Comparison of ENCODE assay signal across 23 cellular contexts in genomic region chr12:52208424-52209165, GRCh38. TPM values are rescaled to one million over a fixed set of nuclear protein-coding genes. Genes with fewer than 3 reads are reported as not detected.
DNase-seq lines count a peak whose midpoint lies in the region; FAIRE-seq and TF ChIP-seq lines count a peak whose summit lies in the region.
"Had no signal": no experiment of that assay in that cellular context is flagged by ENCODE, and none has a peak within 500 bp of the region (broad histone marks: within the 10 kb centered on the region; RNA-seq: fewer than 3 reads in every experiment).

No MANE protein-coding gene starts in this region.

- H3K36me3 ChIP-seq in BE2C = no peaks in the 10 kb centered on the region
- no peaks in the 10 kb centered on the region for H3K36me3 ChIP-seq in endodermal cell (ENCODE audit: control insufficient read depth, insufficient read depth, low read length)
- H3K36me3 ChIP-seq in neuronal stem cell (replicated peaks in 1 of 2; ENCODE audit: control insufficient read depth in 2 of 2, insufficient read depth in 2 of 2, low read length in 2 of 2) = no peaks in the 10 kb centered on the region
- H3K36me3 ChIP-seq: tibial artery had no signal

- H3K27ac ChIP-seq in endodermal cell (ENCODE audit: low read depth, low read length) (no peak overlapping the region), neuronal stem cell (replicated peaks; ENCODE audit: low read length) (no peak overlapping the region)
- H3K27ac ChIP-seq: tibial artery had no signal

- H2BK15ac ChIP-seq in neuronal stem cell (ENCODE audit: low read length) = no peak overlapping the region

- no peak overlapping the region for H3K4ac ChIP-seq in neuronal stem cell (ENCODE audit: low read length)

- no peak overlapping the region for H2BK5ac ChIP-seq in neuronal stem cell (ENCODE audit: low read length)

- no peak overlapping the region for H2AFZ ChIP-seq in neuronal stem cell (ENCODE audit: low read length)

- no peak overlapping the region for H3K4me2 ChIP-seq in neuronal stem cell (ENCODE audit: insufficient read depth, low read length, poor library complexity, severe bottlenecking)

- H4K8ac ChIP-seq in neuronal stem cell (ENCODE audit: low read depth, low read length) = peak overlapping the region; percentile 44

- no peak overlapping the region for H3K27ac Mint-ChIP-seq in endodermal cell
- H3K27ac Mint-ChIP-seq: activated naive CD8-positive, alpha-beta T cell treated with anti-CD3 and anti-CD28 coated beads for 36 hours; activated T-helper 1 cell treated with anti-CD3 and anti-CD28 coated beads, Interleukin-12 subunit alpha, Interleukin-12 subunit beta, Interleukin-2, Interleukin-4 antibody, amounts not matched to agents 30 ng/mL and 10 ng/mL and 1 ng/mL, durations not matched to agents 14 hours and 24 hours and 36 hours; memory B cell; stimulated activated naive B cell treated with anti-CD40 and anti-IgM and Interleukin-4, amounts not matched to agents 10 μg/mL and 1 μg/mL and 100 μg/mL, for 72 hours had no signal

- peak overlapping the region; percentile 13 for H3K18ac ChIP-seq in neuronal stem cell (ENCODE audit: low read length)

- TF ChIP-seq EP300 in Ishikawa (IDR thresholded peaks at IDR 0.05; ENCODE audit: borderline replicate concordance) = no peak

- no peak overlapping the region for H4K91ac ChIP-seq in neuronal stem cell (ENCODE audit: low read depth, low read length, poor library complexity)

- H3K4me3 ChIP-seq in BE2C (ENCODE audit: low read depth, low read length) (no peak overlapping the region), endodermal cell (ENCODE audit: low read length) (no peak overlapping the region), neuronal stem cell (ENCODE audit: low read length in 2 of 2) (no peak overlapping the region)
- H3K4me3 ChIP-seq: tibial artery had no signal

- H3K27me3 ChIP-seq in BE2C (no peaks in the 10 kb centered on the region), endodermal cell (ENCODE audit: control insufficient read depth, insufficient read depth, low read length, poor library complexity, severe bottlenecking) (peaks cover 3% of the 10 kb centered on the region), neuronal stem cell (ENCODE audit: control insufficient read depth in 3 of 3, insufficient read depth in 3 of 3, low read depth in 1 of 3, low read length in 3 of 3) (peaks cover 0 to 35% (median 0%) of the 10 kb centered on the region in 3 experiments)
- H3K27me3 ChIP-seq: tibial artery had no signal

- H3K9me3 ChIP-seq in BE2C (no peaks in the 10 kb centered on the region), endodermal cell (ENCODE audit: control insufficient read depth, low read length) (no peaks in the 10 kb centered on the region), neuronal stem cell (replicated peaks in 1 of 2; ENCODE audit: control insufficient read depth in 2 of 2, insufficient read depth in 1 of 2, low read depth in 1 of 2, low read length in 2 of 2) (no peaks in the 10 kb centered on the region)
- H3K9me3 ChIP-seq: tibial artery had no signal

- no peak for TF ChIP-seq CTCF in BE2C (IDR thresholded peaks at IDR 0.05; ENCODE audit: low read depth, low read length)
- no peak for TF ChIP-seq CTCF in endodermal cell (conservative IDR thresholded peaks at IDR 0.05)

- no peak overlapping the region for H2BK120ac ChIP-seq in neuronal stem cell (ENCODE audit: low read depth, low read length)

- H3K36me3 Mint-ChIP-seq in endodermal cell (ENCODE audit: low read depth) = no peaks in the 10 kb centered on the region
- H3K36me3 Mint-ChIP-seq: activated naive CD8-positive, alpha-beta T cell treated with anti-CD3 and anti-CD28 coated beads for 36 hours; memory B cell; naive thymus-derived CD4-positive, alpha-beta T cell; stimulated activated naive B cell treated with anti-CD40 and anti-IgM and Interleukin-4, amounts not matched to agents 10 μg/mL and 1 μg/mL and 100 μg/mL, for 72 hours had no signal

- peaks cover 2% of the 10 kb centered on the region for H3K27me3 Mint-ChIP-seq in endodermal cell (ENCODE audit: insufficient read depth)

- no peak overlapping the region for H3K14ac ChIP-seq in neuronal stem cell (ENCODE audit: low read length)

- no peak overlapping the region for H3K4me3 Mint-ChIP-seq in endodermal cell
- H3K4me3 Mint-ChIP-seq: activated naive CD8-positive, alpha-beta T cell treated with anti-CD3 and anti-CD28 coated beads for 36 hours; activated T-helper 1 cell treated with anti-CD3 and anti-CD28 coated beads, Interleukin-12 subunit alpha, Interleukin-12 subunit beta, Interleukin-2, Interleukin-4 antibody, amounts not matched to agents 30 ng/mL and 10 ng/mL and 1 ng/mL, durations not matched to agents 14 hours and 24 hours and 36 hours; memory B cell; naive thymus-derived CD4-positive, alpha-beta T cell; stimulated activated naive B cell treated with anti-CD40 and anti-IgM and Interleukin-4, amounts not matched to agents 10 μg/mL and 1 μg/mL and 100 μg/mL, for 72 hours had no signal

- H3K9me3 Mint-ChIP-seq in endodermal cell = no peaks in the 10 kb centered on the region
- H3K9me3 Mint-ChIP-seq: activated naive CD8-positive, alpha-beta T cell treated with anti-CD3 and anti-CD28 coated beads for 36 hours; activated T-helper 1 cell treated with anti-CD3 and anti-CD28 coated beads, Interleukin-12 subunit alpha, Interleukin-12 subunit beta, Interleukin-2, Interleukin-4 antibody, amounts not matched to agents 30 ng/mL and 10 ng/mL and 1 ng/mL, durations not matched to agents 14 hours and 24 hours and 36 hours; memory B cell; naive thymus-derived CD4-positive, alpha-beta T cell; stimulated activated naive B cell treated with anti-CD40 and anti-IgM and Interleukin-4, amounts not matched to agents 10 μg/mL and 1 μg/mL and 100 μg/mL, for 72 hours had no signal

- H3K9ac ChIP-seq in endodermal cell (ENCODE audit: extremely low read depth, low read length, poor library complexity, severe bottlenecking) (no peak overlapping the region), neuronal stem cell (ENCODE audit: low read depth, low read length, poor library complexity) (no peak overlapping the region)

- H3K4me1 Mint-ChIP-seq in endodermal cell = no peaks in the 10 kb centered on the region
- H3K4me1 Mint-ChIP-seq: activated naive CD8-positive, alpha-beta T cell treated with anti-CD3 and anti-CD28 coated beads for 36 hours; memory B cell; stimulated activated naive B cell treated with anti-CD40 and anti-IgM and Interleukin-4, amounts not matched to agents 10 μg/mL and 1 μg/mL and 100 μg/mL, for 72 hours had no signal

- no peak for FAIRE-seq in GM12891 (lab: Jason Lieb, UNC)

- H3K4me1 ChIP-seq in BE2C (peaks cover 42% of the 10 kb centered on the region), endodermal cell (ENCODE audit: control insufficient read depth, insufficient read depth, low read length) (no peaks in the 10 kb centered on the region), neuronal stem cell (ENCODE audit: control insufficient read depth in 2 of 2, insufficient read depth in 1 of 2, low read depth in 1 of 2, low read length in 2 of 2) (peaks cover 0 to 6% of the 10 kb centered on the region in 2 donors)

- 87 to 91% methylated on average over 16 to 18 of the region's 18 CpGs for WGBS in endodermal cell (ENCODE audit: insufficient coverage in 1 of 2, insufficient read length in 1 of 2), 2 experiments
- WGBS in neuronal stem cell (ENCODE audit: extremely low coverage in 2 of 2, insufficient read length in 2 of 2, insufficient replicate concordance in 1 of 2), 2 donors = no CpG with 5 or more reads among the region's 18 CpGs

- no peaks in the 10 kb centered on the region for H3K79me1 ChIP-seq in neuronal stem cell (ENCODE audit: low read depth, low read length)

- TF ChIP-seq RAD21 in Ishikawa (IDR thresholded peaks at IDR 0.05; ENCODE audit: low read depth) = no peak

- no peak overlapping the region for H3K23ac ChIP-seq in neuronal stem cell (ENCODE audit: low read depth, low read length, poor library complexity)

- DNase-seq in BE2C (peak; percentile 6), endodermal cell (peak; percentile 49), neuronal stem cell (ENCODE audit: low spot score) (no peak), NCI-H1930 (lab: John Stamatoyannopoulos, UW) (no peak), activated T-cell treated with anti-CD3 and anti-CD28 coated beads for 4 hours (no peak), GM12891 (ENCODE audit: insufficient read length, low spot score) (no peak), superior temporal gyrus (ENCODE audit: extremely low spot score) (no peak)
- DNase-seq: activated CD4-positive, CD25-positive, alpha-beta regulatory T cell treated with anti-CD3 and anti-CD28 coated beads, Interleukin-2, amount 50 U/mL, for 72 hours; activated naive CD8-positive, alpha-beta T cell treated with anti-CD3 and anti-CD28 coated beads for 36 hours; DND-41; HCEC 1CT; hippocampal formation; islet precursor cell; naive thymus-derived CD4-positive, alpha-beta T cell; NCI-H524 treated with DMSO at 0.1 percent for 48 hours; stimulated activated CD4-positive, alpha-beta T cell treated with anti-CD3 and anti-CD28 coated beads, Interleukin-2, amount 100 ng/mL, for 24 hours; stimulated activated naive B cell treated with anti-CD40 and anti-IgM and Interleukin-4, amounts not matched to agents 10 μg/mL and 1 μg/mL and 100 μg/mL, for 72 hours had no signal

- no peak overlapping the region for H2BK12ac ChIP-seq in neuronal stem cell (ENCODE audit: low read length)

- no peak overlapping the region for H2AK5ac ChIP-seq in neuronal stem cell (ENCODE audit: low read depth, low read length)

- no peak for TF ChIP-seq POLR2A in GM12891 (IDR thresholded peaks at IDR 0.05; ENCODE audit: low read depth, low read length)

TF ChIP-seq in Ishikawa, 13 proteins besides CTCF, POLR2A, EP300 and RAD21 (continues in another document):
- TF ChIP-seq CREB1 (IDR thresholded peaks at IDR 0.05; ENCODE audit: low read depth) = no peak

TF ChIP-seq in GM12891, 5 proteins besides CTCF, POLR2A, EP300 and RAD21:
- TF ChIP-seq PAX5 (IDR thresholded peaks at IDR 0.05; ENCODE audit: insufficient read depth, low read length, severe bottlenecking) (no peak), SPI1 (IDR thresholded peaks at IDR 0.05; ENCODE audit: low read depth, low read length) (no peak), TAF1 (IDR thresholded peaks at IDR 0.05; ENCODE audit: low read depth, low read length) (no peak), POLR2AphosphoS5 (IDR thresholded peaks at IDR 0.05; ENCODE audit: low read depth, low read length) (no peak), POU2F2 (IDR thresholded peaks at IDR 0.05; ENCODE audit: low read depth, low read length) (no peak)

RNA-seq across cellular contexts. Expression of gene KRT80, which starts 16.8 kb away (rescaled TPM):
- 0.52 TPM for polyA plus RNA-seq in BE2C (2012; ENCODE audit: insufficient read depth, insufficient read length, low read depth)
- total RNA-seq in endodermal cell = under 1 TPM; 0.07 to 0.09 TPM
- 0.11 TPM for polyA plus RNA-seq in endodermal cell (2013, experiment 1 of 2)
- polyA plus RNA-seq in endodermal cell (2013, experiment 2 of 2) = 0.08 TPM
- polyA plus RNA-seq in neuronal stem cell (2013, experiment 1 of 2) = 0.07 TPM
- 0.07 TPM for polyA plus RNA-seq in neuronal stem cell (2013, experiment 2 of 2)
- polyA plus RNA-seq in GM12891 (2012; ENCODE audit: low read depth, missing spikeins) = not detected
- total RNA-seq: activated CD8-positive, alpha-beta memory T cell treated with anti-CD3 and anti-CD28 coated beads for 36 hours; activated naive CD8-positive, alpha-beta T cell treated with anti-CD3 and anti-CD28 coated beads for 36 hours; activated T-helper 1 cell treated with anti-CD3 and anti-CD28 coated beads, Interleukin-12 subunit alpha, Interleukin-12 subunit beta, Interleukin-2, Interleukin-4 antibody, amounts not matched to agents 30 ng/mL and 10 ng/mL and 1 ng/mL, durations not matched to agents 14 hours and 24 hours and 36 hours; Right ventricle myocardium inferior had no signal
- polyA plus RNA-seq: naive thymus-derived CD4-positive, alpha-beta T cell had no signal

RNA-seq across cellular contexts. Expression of gene KRT7, which starts 24.4 kb away (rescaled TPM):
- 1.7 TPM for polyA plus RNA-seq in BE2C (2012; ENCODE audit: insufficient read depth, insufficient read length, low read depth)
- total RNA-seq in endodermal cell = 1 to 10 TPM in 1 of 2 donors, not detected in 1; 1.5 TPM
- 1.6 TPM for polyA plus RNA-seq in endodermal cell (2013, experiment 1 of 2)
- 0.37 TPM for polyA plus RNA-seq in endodermal cell (2013, experiment 2 of 2)
- polyA plus RNA-seq in neuronal stem cell (2013, experiment 1 of 2) = 0.24 TPM
- 0.18 TPM for polyA plus RNA-seq in neuronal stem cell (2013, experiment 2 of 2)
- 20.2 TPM for polyA plus RNA-seq in GM12891 (2012; ENCODE audit: low read depth, missing spikeins)
- total RNA-seq: Right ventricle myocardium inferior had no signal
- polyA plus RNA-seq: naive thymus-derived CD4-positive, alpha-beta T cell had no signal

Comparison
In these comparisons a context has a peak if more than half of its experiments do, and no peak if none do; other contexts are left out.
1. DNase-seq: peak in BE2C (single experiment) and endodermal cell (single experiment); none in neuronal stem cell (single experiment), NCI-H1930 (0 of 2), activated T-cell treated with anti-CD3 and anti-CD28 coated beads for 4 hours (single experiment), GM12891 (single experiment) and superior temporal gyrus (single experiment).